ENCODE assay signal across 14 cellular contexts in the genomic region with DNA sequence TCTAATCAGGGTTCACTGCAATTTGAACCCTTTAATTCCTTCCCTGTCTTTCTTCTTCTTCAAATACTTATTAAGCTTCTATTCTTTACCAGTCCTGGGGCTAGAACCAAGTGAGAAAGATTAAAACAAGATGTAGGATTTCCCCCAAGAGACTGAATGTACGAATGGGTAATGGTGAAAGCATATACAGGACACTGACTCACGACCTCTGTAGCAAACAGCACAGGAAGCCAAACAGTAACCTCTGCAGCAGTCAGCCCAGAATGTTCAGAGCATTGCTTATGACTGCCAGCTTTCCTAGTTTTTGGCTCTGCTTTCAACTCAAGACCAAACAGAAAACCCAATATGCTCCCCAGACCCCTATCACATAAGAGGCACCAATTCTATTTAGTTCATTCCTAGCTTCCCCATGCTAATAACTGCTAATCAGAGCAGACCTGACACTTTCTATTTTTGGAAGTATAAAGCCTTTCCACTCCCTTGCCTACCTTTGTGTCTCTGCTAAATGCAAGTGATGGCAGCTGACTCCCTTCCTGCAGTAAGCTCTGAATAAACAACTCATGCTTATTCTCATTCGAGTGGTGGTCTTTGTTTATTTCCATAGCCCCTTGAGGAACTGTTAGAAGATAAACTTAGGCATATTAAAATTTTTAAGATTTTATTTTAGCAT.
A peak's percentile ranks its signal among the peaks of the same experiment; 100 is the strongest.
DNase-seq lines count a peak whose midpoint lies in the region; ATAC-seq and TF ChIP-seq lines count a peak whose summit lies in the region.
"Had no signal": no experiment of that assay in that cellular context is flagged by ENCODE, and none has a peak within 500 bp of the region (broad histone marks: within the 10 kb centered on the region; RNA-seq: fewer than 3 reads in every experiment).

No MANE protein-coding gene starts in this region.

- no peak for DNase-seq in activated CD4-positive, alpha-beta T cell treated with anti-CD3 and anti-CD28 coated beads for 36 hours
- no peak for DNase-seq in activated CD4-positive, alpha-beta T cell treated with anti-CD3 and anti-CD28 coated beads for 4 hours
- no peak for DNase-seq in RWPE2 (ENCODE audit: low spot score)
- peak; percentile 18 for DNase-seq in glomerular visceral epithelial cell (ENCODE audit: extremely low spot score)
- DNase-seq in stimulated activated effector memory CD8-positive, alpha-beta T cell treated with anti-CD3 and anti-CD28 coated beads, Interleukin-12 subunit alpha, Interleukin-12 subunit beta, amount 100 ng/mL, for 72 hours (ENCODE audit: low spot score in 2 of 2), result no peak
- DNase-seq in transverse colon, result no peak
- no peak for DNase-seq in sciatic nerve (ENCODE audit: low spot score)
- DNase-seq in activated naive CD4-positive, alpha-beta T cell treated with Interleukin-2 at 50 U/mL for 16 hours, result no peak
- DNase-seq: activated T-cell treated with anti-CD3 and anti-CD28 coated beads, Interleukin-2, amount 50 U/mL, for 1 hour; NCI-H2081; stimulated activated CD4-positive, alpha-beta T cell treated with anti-CD3 and anti-CD28 coated beads, Interleukin-2, amount 100 ng/mL, for 24 hours; T-cell; uterus had no signal

- CTCF ChIA-PET in activated CD4-positive, alpha-beta T cell treated with anti-CD3 and anti-CD28 coated beads for 36 hours (lab: Charles Lee), result interaction anchor here (0.7 to 1.7 kb wide), 3 partner anchors 9 to 112 kb away, joined by 3 to 4 read pairs (median 3); no protein-coding TSS in a partner anchor

- no peak for TF ChIP-seq POLR2A in transverse colon (IDR thresholded peaks at IDR 0.05)

- H3K36me3 ChIP-seq in RWPE2 (ENCODE audit: low read depth) (no peaks in the 10 kb centered on the region), transverse colon (no peaks in the 10 kb centered on the region)
- H3K36me3 ChIP-seq: BLaER1, uterus had no signal

- 43 to 47% methylated on average over 3 of the region's 3 CpGs for WGBS in transverse colon (ENCODE audit: low coverage in 1 of 2), 2 donors

- in situ Hi-C loops in transverse colon (cut with MboI; ENCODE audit: low pct_ligation_motif_present in 1 of 4, low pct_unique_long_range_greater_than_20kb in 1 of 4, low sequenced_read_pairs in 3 of 4), result no loop called here

- peaks cover 4% of the 10 kb centered on the region for H3K4me1 ChIP-seq in RWPE2 (ENCODE audit: insufficient read depth, poor library complexity, severe bottlenecking)
- no peaks in the 10 kb centered on the region for H3K4me1 ChIP-seq in transverse colon
- H3K4me1 ChIP-seq: BLaER1, uterus had no signal

- TF ChIP-seq CTCF in RWPE2 (IDR thresholded peaks at IDR 0.05; ENCODE audit: poor library complexity, severe bottlenecking) (no peak), transverse colon (IDR thresholded peaks at IDR 0.05) (no peak)

- no peaks in the 10 kb centered on the region for H3K9me3 Mint-ChIP-seq in activated CD4-positive, alpha-beta T cell treated with anti-CD3 and anti-CD28 coated beads for 36 hours (ENCODE audit: low read depth)
- H3K9me3 Mint-ChIP-seq in stimulated activated effector memory CD8-positive, alpha-beta T cell treated with anti-CD3 and anti-CD28 coated beads, Interleukin-12 subunit alpha, Interleukin-12 subunit beta, amount 100 ng/mL, for 72 hours, result no peaks in the 10 kb centered on the region
- H3K9me3 Mint-ChIP-seq: T-cell had no signal

- H3K4me1 Mint-ChIP-seq in activated CD4-positive, alpha-beta T cell treated with anti-CD3 and anti-CD28 coated beads for 36 hours, result no peaks in the 10 kb centered on the region
- peaks cover 6% of the 10 kb centered on the region for H3K4me1 Mint-ChIP-seq in stimulated activated effector memory CD8-positive, alpha-beta T cell treated with anti-CD3 and anti-CD28 coated beads, Interleukin-12 subunit alpha, Interleukin-12 subunit beta, amount 100 ng/mL, for 72 hours
- H3K4me1 Mint-ChIP-seq: T-cell had no signal

- intact Hi-C loops in activated CD4-positive, alpha-beta T cell treated with anti-CD3 and anti-CD28 coated beads for 36 hours (cut with DNase I, micrococcal nuclease), result no loop called here
- intact Hi-C loops in transverse colon (cut with DNase I; ENCODE audit: low total_unique reads) (no loop called here), sciatic nerve (cut with DNase I) (no loop called here)

- no peaks in the 10 kb centered on the region for H3K27me3 ChIP-seq in RWPE2 (ENCODE audit: insufficient read depth, poor library complexity, severe bottlenecking)
- no peaks in the 10 kb centered on the region for H3K27me3 ChIP-seq in transverse colon
- H3K27me3 ChIP-seq: BLaER1, uterus had no signal

- POLR2A ChIA-PET in activated CD4-positive, alpha-beta T cell treated with anti-CD3 and anti-CD28 coated beads for 36 hours (lab: Charles Lee), result interaction anchor here (0.6 kb wide), 1 partner anchor 40 kb away, joined by 3 read pairs; no protein-coding TSS in a partner anchor

- no peaks in the 10 kb centered on the region for H3K9me3 ChIP-seq in RWPE2 (ENCODE audit: severe bottlenecking)
- no peaks in the 10 kb centered on the region for H3K9me3 ChIP-seq in transverse colon
- H3K9me3 ChIP-seq: BLaER1, uterus had no signal

- H3K27me3 Mint-ChIP-seq in activated CD4-positive, alpha-beta T cell treated with anti-CD3 and anti-CD28 coated beads for 36 hours, result peaks cover 7% of the 10 kb centered on the region

- H3K4me3 ChIP-seq in RWPE2 (ENCODE audit: severe bottlenecking) (no peak overlapping the region), transverse colon (no peak overlapping the region)
- H3K4me3 ChIP-seq: BLaER1, uterus had no signal

- no peak for TF ChIP-seq EP300 in transverse colon (IDR thresholded peaks at IDR 0.05; ENCODE audit: low read depth)

- no peak overlapping the region for H3K27ac Mint-ChIP-seq in activated CD4-positive, alpha-beta T cell treated with anti-CD3 and anti-CD28 coated beads for 36 hours
- peak overlapping the region; percentile 85 for H3K27ac Mint-ChIP-seq in stimulated activated effector memory CD8-positive, alpha-beta T cell treated with anti-CD3 and anti-CD28 coated beads, Interleukin-12 subunit alpha, Interleukin-12 subunit beta, amount 100 ng/mL, for 72 hours
- H3K27ac Mint-ChIP-seq: T-cell had no signal

- H3K4me3 Mint-ChIP-seq in activated CD4-positive, alpha-beta T cell treated with anti-CD3 and anti-CD28 coated beads for 36 hours, result no peak overlapping the region
- H3K4me3 Mint-ChIP-seq in stimulated activated effector memory CD8-positive, alpha-beta T cell treated with anti-CD3 and anti-CD28 coated beads, Interleukin-12 subunit alpha, Interleukin-12 subunit beta, amount 100 ng/mL, for 72 hours, result peak overlapping the region; percentile 41
- H3K4me3 Mint-ChIP-seq: T-cell had no signal

- peak; percentile 71 for ATAC-seq in activated CD4-positive, alpha-beta T cell treated with anti-CD3 and anti-CD28 coated beads for 36 hours
- ATAC-seq in RWPE2 (ENCODE audit: low read depth) (peak; percentile 84), sciatic nerve (no peak)
- peak; percentile 92 for ATAC-seq in stimulated activated effector memory CD8-positive, alpha-beta T cell treated with anti-CD3 and anti-CD28 coated beads, Interleukin-12 subunit alpha, Interleukin-12 subunit beta, amount 100 ng/mL, for 72 hours

- H3K27ac ChIP-seq in RWPE2 (ENCODE audit: poor library complexity, severe bottlenecking) (no peak overlapping the region), transverse colon (no peak overlapping the region)
- H3K27ac ChIP-seq: BLaER1, uterus had no signal

- H3K36me3 Mint-ChIP-seq in activated CD4-positive, alpha-beta T cell treated with anti-CD3 and anti-CD28 coated beads for 36 hours (ENCODE audit: low read depth), result no peaks in the 10 kb centered on the region
- no peaks in the 10 kb centered on the region for H3K36me3 Mint-ChIP-seq in stimulated activated effector memory CD8-positive, alpha-beta T cell treated with anti-CD3 and anti-CD28 coated beads, Interleukin-12 subunit alpha, Interleukin-12 subunit beta, amount 100 ng/mL, for 72 hours
- H3K36me3 Mint-ChIP-seq: T-cell had no signal
